ENCODE assay signal across 8 cellular contexts in the genomic region with DNA sequence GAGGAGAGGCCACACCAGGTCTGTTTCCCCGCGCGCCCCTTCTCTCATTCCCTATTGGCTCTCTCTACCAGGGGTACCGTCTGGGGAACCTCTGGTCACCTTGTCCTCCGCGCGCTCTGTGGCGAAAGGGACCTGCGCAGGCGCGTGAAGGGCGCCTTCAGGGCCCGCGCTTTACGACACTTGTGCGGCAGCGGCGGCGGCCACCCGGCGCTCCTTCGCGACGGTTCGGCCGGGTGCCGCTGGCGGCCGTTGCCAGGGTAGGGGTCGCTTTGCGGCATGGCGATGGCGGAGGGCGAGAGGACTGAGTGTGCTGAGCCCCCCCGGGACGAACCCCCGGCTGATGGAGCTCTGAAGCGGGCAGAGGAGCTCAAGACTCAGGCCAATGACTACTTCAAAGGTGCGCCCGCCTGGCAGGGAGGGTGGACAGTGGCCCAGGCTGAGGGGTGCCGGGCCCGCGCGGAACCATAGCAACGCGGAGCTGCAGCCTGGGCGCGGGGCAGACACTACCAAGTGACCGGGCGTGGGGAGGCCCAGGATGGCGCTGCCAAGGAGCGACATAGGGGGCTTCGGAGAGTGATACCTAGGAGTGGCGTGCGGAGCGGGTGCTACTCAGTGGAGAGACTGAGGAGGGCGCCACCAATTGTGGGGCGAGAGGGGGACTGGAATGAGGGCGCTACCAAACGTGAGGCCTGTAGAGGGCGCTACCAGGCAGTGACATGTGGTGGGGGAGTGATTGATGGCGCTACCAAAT. TPM values are rescaled to one million over a fixed set of nuclear protein-coding genes. Genes with fewer than 3 reads are reported as not detected.
DNase-seq lines count a peak whose midpoint lies in the region; ATAC-seq and TF ChIP-seq lines count a peak whose summit lies in the region.

A gene with protein sequence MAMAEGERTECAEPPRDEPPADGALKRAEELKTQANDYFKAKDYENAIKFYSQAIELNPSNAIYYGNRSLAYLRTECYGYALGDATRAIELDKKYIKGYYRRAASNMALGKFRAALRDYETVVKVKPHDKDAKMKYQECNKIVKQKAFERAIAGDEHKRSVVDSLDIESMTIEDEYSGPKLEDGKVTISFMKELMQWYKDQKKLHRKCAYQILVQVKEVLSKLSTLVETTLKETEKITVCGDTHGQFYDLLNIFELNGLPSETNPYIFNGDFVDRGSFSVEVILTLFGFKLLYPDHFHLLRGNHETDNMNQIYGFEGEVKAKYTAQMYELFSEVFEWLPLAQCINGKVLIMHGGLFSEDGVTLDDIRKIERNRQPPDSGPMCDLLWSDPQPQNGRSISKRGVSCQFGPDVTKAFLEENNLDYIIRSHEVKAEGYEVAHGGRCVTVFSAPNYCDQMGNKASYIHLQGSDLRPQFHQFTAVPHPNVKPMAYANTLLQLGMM (plus strand): TSS at position 267 of the 751 bp plus-strand sequence. CDS start 10 bp downstream, at position 277.

- DNase-seq in COLO829 (ENCODE audit: low spot score) (peak; percentile 94), endothelial cell (ENCODE audit: low spot score) (peak; percentile 96), mesothelial cell of epicardium (ENCODE audit: low spot score in 2 of 2, unreplicated experiment in 2 of 2) (peak; percentile 88 to 90)
- peak; percentile 85 for DNase-seq in activated CD8-positive, alpha-beta memory T cell treated with anti-CD3 and anti-CD28 coated beads, Interleukin-2, amount 50 U/mL, for 4 hours
- peak; percentile 87 to 89 for DNase-seq in stimulated activated CD8-positive, alpha-beta memory T cell treated with anti-CD3 and anti-CD28 coated beads, Interleukin-15, amount 100 ng/mL, for 48 hours (ENCODE audit: low read depth in 2 of 2)

- H3K9me2 ChIP-seq in OCI-LY1 (ENCODE audit: low read depth, low read length): no peaks in the 10 kb centered on the region

- H3K36me3 Mint-ChIP-seq in endothelial cell (ENCODE audit: low read depth, unreplicated experiment) (peaks cover 12% of the 10 kb centered on the region), mesothelial cell of epicardium (peaks cover 15% of the 10 kb centered on the region)

- no peaks in the 10 kb centered on the region for H3K9me3 ChIP-seq in HUES64 (ENCODE audit: insufficient read depth, low read depth, low read length)
- no peaks in the 10 kb centered on the region for H3K9me3 ChIP-seq in OCI-LY1 (ENCODE audit: low read length)

- H3K4me3 ChIP-seq in HUES64 (ENCODE audit: low read length): peak within 1 kb of the TSS; percentile 96
- peak within 1 kb of the TSS; percentile 92 for H3K4me3 ChIP-seq in OCI-LY1 (ENCODE audit: low read depth, low read length, poor library complexity, severe bottlenecking)

- no peaks in the 10 kb centered on the region for H4K20me1 ChIP-seq in OCI-LY1 (ENCODE audit: insufficient read depth, low read length)

- H3K4me3 Mint-ChIP-seq in endothelial cell (ENCODE audit: unreplicated experiment): peak within 1 kb of the TSS; percentile 97
- peak within 1 kb of the TSS; percentile 96 for H3K4me3 Mint-ChIP-seq in mesothelial cell of epicardium

- peak within 1 kb of the TSS; percentile 57; the same call in 1 of the 2 replicates for H2AFZ ChIP-seq in OCI-LY1 (ENCODE audit: low read length)

- H3K4me1 Mint-ChIP-seq in endothelial cell (ENCODE audit: unreplicated experiment) (peaks cover 50% of the 10 kb centered on the region), mesothelial cell of epicardium (peaks cover 39% of the 10 kb centered on the region)

- H3K27ac ChIP-seq in HUES64 (ENCODE audit: low read depth, low read length): peak within 1 kb of the TSS; percentile 93
- peak within 1 kb of the TSS; percentile 69 for H3K27ac ChIP-seq in OCI-LY1 (ENCODE audit: low read depth, low read length, poor library complexity, severe bottlenecking)

- H3K9me3 Mint-ChIP-seq in endothelial cell (ENCODE audit: unreplicated experiment) (no peaks in the 10 kb centered on the region), mesothelial cell of epicardium (no peaks in the 10 kb centered on the region)

- under 1% methylated on average over 62 of the region's 62 CpGs for WGBS in HUES64

- H3K9ac ChIP-seq in HUES64 (ENCODE audit: low read depth, low read length) (peak within 1 kb of the TSS; percentile 94), OCI-LY1 (ENCODE audit: low read length) (peak within 1 kb of the TSS; percentile 97)

- H3F3A ChIP-seq in OCI-LY1 (ENCODE audit: insufficient read depth, low read length): no peaks in the 10 kb centered on the region

- peak; percentile 49 for ATAC-seq in GM21360 (IDR thresholded peaks at IDR 0.05; ENCODE audit: unreplicated experiment)

- TF ChIP-seq CTCF in OCI-LY1 (IDR thresholded peaks at IDR 0.05; ENCODE audit: low read length) (peak; percentile 100), endothelial cell (IDR thresholded peaks at IDR 0.05; ENCODE audit: unreplicated experiment) (peak; percentile 82), mesothelial cell of epicardium (IDR thresholded peaks at IDR 0.05; ENCODE audit: unreplicated experiment) (peak; percentile 66)

- peak within 1 kb of the TSS; percentile 99 for H3K4me2 ChIP-seq in OCI-LY1 (ENCODE audit: low read length)

- H3K36me3 ChIP-seq in HUES64 (ENCODE audit: insufficient read depth, low read length): peaks cover 7% of the 10 kb centered on the region
- peaks cover 7% of the 10 kb centered on the region; the same call in 1 of the 2 replicates for H3K36me3 ChIP-seq in OCI-LY1 (ENCODE audit: insufficient read depth, low read length)

- H3K27ac Mint-ChIP-seq in endothelial cell (ENCODE audit: unreplicated experiment) (peak within 1 kb of the TSS; percentile 67), mesothelial cell of epicardium (peak within 1 kb of the TSS; percentile 88)

- H3K27me3 Mint-ChIP-seq in endothelial cell (ENCODE audit: unreplicated experiment) (peaks cover 10% of the 10 kb centered on the region), mesothelial cell of epicardium (ENCODE audit: low read depth) (no peaks in the 10 kb centered on the region)

- H3K79me2 ChIP-seq in OCI-LY1 (ENCODE audit: insufficient read depth, low read length): peaks cover 24% of the 10 kb centered on the region

- H3K27me3 ChIP-seq in HUES64 (ENCODE audit: insufficient read depth, low read length): no peaks in the 10 kb centered on the region
- no peaks in the 10 kb centered on the region; the same call in 1 of the 2 replicates for H3K27me3 ChIP-seq in OCI-LY1 (ENCODE audit: insufficient read depth, low read length)

- H3K4me1 ChIP-seq in HUES64 (ENCODE audit: insufficient read depth, low read length) (peaks cover 9% of the 10 kb centered on the region; the same call in 1 of the 2 replicates), OCI-LY1 (ENCODE audit: insufficient read depth, low read length, severe bottlenecking) (peaks cover 43% of the 10 kb centered on the region)

RNA-seq across cellular contexts. Expression of the gene that starts here (rescaled TPM):
- polyA plus RNA-seq in HUES64 (2013, experiment 1 of 2): 87.6 TPM
- 76.6 TPM for polyA plus RNA-seq in HUES64 (2013, experiment 2 of 2)
- total RNA-seq in endothelial cell (ENCODE audit: unreplicated experiment) (66.7 TPM), mesothelial cell of epicardium (80.6 to 86.4 TPM (median 85.2 TPM) in 3 replicates)

Comparison
In these comparisons a context has a peak if more than half of its experiments do, and no peak if none do; other contexts are left out.
1. Peak in every context shown above with its lines: DNase-seq, ATAC-seq, H3K4me3 ChIP-seq and H3K27ac ChIP-seq.